8 cellular contexts compared by ENCODE assay signal in the genomic region with DNA sequence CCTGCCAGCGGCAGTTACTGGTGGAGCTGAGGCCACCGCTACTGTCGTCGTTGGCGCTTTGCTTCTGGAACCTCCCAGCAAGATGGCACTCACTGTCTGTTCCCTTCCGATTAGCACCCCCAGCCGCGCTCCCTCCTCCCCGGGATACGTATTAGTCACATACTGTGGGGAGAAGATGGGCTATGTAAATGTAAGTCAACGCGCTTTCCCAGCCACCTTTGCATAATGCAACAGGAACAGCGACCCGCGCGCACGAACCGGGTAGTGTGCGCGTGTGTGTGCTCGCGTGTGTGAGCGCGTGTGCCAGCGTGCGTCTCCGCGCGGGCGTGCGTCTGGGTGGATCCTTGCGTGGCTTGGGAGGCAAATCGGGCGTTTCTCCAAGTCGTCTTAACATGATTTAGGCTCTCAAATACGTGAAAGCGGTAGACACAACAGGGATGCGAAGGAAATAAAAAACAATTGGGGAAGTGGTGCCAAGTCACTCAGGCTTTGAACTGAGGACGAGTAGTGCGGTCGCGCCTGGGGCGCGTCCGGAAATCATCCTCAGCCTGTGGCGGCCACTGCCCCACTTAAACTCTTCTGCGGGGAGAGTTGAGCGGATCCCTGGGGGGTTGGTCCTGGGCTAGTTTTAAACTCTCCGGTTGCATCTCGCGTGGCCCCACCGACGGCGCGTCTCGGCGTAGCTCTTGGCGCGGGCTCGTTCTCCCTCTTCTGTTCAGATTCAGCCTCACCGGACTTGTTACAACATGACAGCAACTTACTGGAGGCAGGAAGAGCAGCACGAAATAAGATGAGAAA. TPM values are rescaled to one million over a fixed set of nuclear protein-coding genes. Genes with fewer than 3 reads are reported as not detected.
A peak's percentile ranks its signal among the peaks of the same experiment; 100 is the strongest.
DNase-seq lines count a peak whose midpoint lies in the region; ATAC-seq and TF ChIP-seq lines count a peak whose summit lies in the region.

No MANE protein-coding gene starts in this region.

- peak; percentile 40 to 54 for TF ChIP-seq RAD21 in liver (IDR thresholded peaks at IDR 0.05)

- TF ChIP-seq EP300 in suprapubic skin (IDR thresholded peaks at IDR 0.05), result no peak

- no peak for TF ChIP-seq POLR2A in suprapubic skin (IDR thresholded peaks at IDR 0.05)

- H3K27me3 ChIP-seq in ectodermal cell (ENCODE audit: control insufficient read depth, insufficient read depth, low read length, poor library complexity, severe bottlenecking) (peaks cover 75% of the 10 kb centered on the region), liver (ENCODE audit: control insufficient read depth in 4 of 4, insufficient read depth in 4 of 4, low read length in 3 of 4) (peaks cover 2 to 22% (median 9%) of the 10 kb centered on the region in 4 donors), suprapubic skin (no peaks in the 10 kb centered on the region)
- H3K27me3 ChIP-seq in effector memory CD4-positive, alpha-beta T cell (replicated peaks; ENCODE audit: control insufficient read depth, insufficient read depth, low read length, poor library complexity, severe bottlenecking), result peaks cover 6% of the 10 kb centered on the region

- DNase-seq in ELF-1 (ENCODE audit: low read depth, low spot score) (peak; percentile 75), NCI-H526 (lab: John Stamatoyannopoulos, UW) (peak; percentile 23 to 77), suprapubic skin (ENCODE audit: low spot score in 2 of 2) (peak; percentile 83 to 84)
- no peak for DNase-seq in effector memory CD4-positive, alpha-beta T cell

- no peaks in the 10 kb centered on the region for H3K36me3 ChIP-seq in ectodermal cell (ENCODE audit: control insufficient read depth, insufficient read depth, low read length)
- H3K36me3 ChIP-seq in liver (ENCODE audit: control insufficient read depth in 4 of 4, insufficient read depth in 3 of 4, low read depth in 1 of 4, low read length in 3 of 4), result no peaks in the 10 kb centered on the region
- H3K36me3 ChIP-seq in suprapubic skin, result no peaks in the 10 kb centered on the region
- no peaks in the 10 kb centered on the region for H3K36me3 ChIP-seq in effector memory CD4-positive, alpha-beta T cell (ENCODE audit: control insufficient read depth, insufficient read depth, low read length)

- H3K9ac ChIP-seq in liver (ENCODE audit: low read depth in 1 of 2, low read length in 2 of 2), result no peak overlapping the region

- ATAC-seq in GM18909 (IDR thresholded peaks at IDR 0.05; ENCODE audit: poor library complexity, unreplicated experiment) (no peak), HG03457 (IDR thresholded peaks at IDR 0.05; ENCODE audit: unreplicated experiment) (no peak)

- H3K4me1 ChIP-seq in ectodermal cell (ENCODE audit: control insufficient read depth, insufficient read depth, low read length), result peaks cover 30% of the 10 kb centered on the region
- peaks cover 12 to 50% (median 37%) of the 10 kb centered on the region in 4 donors for H3K4me1 ChIP-seq in liver (ENCODE audit: control insufficient read depth in 4 of 4, insufficient read depth in 4 of 4, low read length in 3 of 4)
- peaks cover 68% of the 10 kb centered on the region for H3K4me1 ChIP-seq in suprapubic skin
- H3K4me1 ChIP-seq in effector memory CD4-positive, alpha-beta T cell (ENCODE audit: control insufficient read depth, insufficient read depth, low read length, poor library complexity, severe bottlenecking), result no peaks in the 10 kb centered on the region

- 1% methylated on average over 62 of the region's 62 CpGs for WGBS in ectodermal cell, 2 experiments
- 4% methylated on average over 62 of the region's 62 CpGs for WGBS in liver
- WGBS in suprapubic skin, result under 1% methylated on average over 57 of the region's 62 CpGs

- TF ChIP-seq CTCF in liver (IDR thresholded peaks at IDR 0.05; ENCODE audit: low read depth, low read length, missing input control) (no peak), suprapubic skin (IDR thresholded peaks at IDR 0.05) (peak in 1 of 2 donors; percentile 22)

- no peaks in the 10 kb centered on the region for H3K9me3 ChIP-seq in ectodermal cell (ENCODE audit: control insufficient read depth, low read length)
- no peaks in the 10 kb centered on the region for H3K9me3 ChIP-seq in liver (ENCODE audit: control insufficient read depth in 4 of 4, low read length in 3 of 4)
- H3K9me3 ChIP-seq in suprapubic skin, result no peaks in the 10 kb centered on the region
- H3K9me3 ChIP-seq in effector memory CD4-positive, alpha-beta T cell (ENCODE audit: control insufficient read depth, low read length), result no peaks in the 10 kb centered on the region

- no peak overlapping the region for H3K27ac ChIP-seq in ectodermal cell (ENCODE audit: insufficient read depth, low read depth, low read length, poor library complexity, severe bottlenecking)
- H3K27ac ChIP-seq in liver (ENCODE audit: low read depth in 1 of 2, low read length in 2 of 2), result peak overlapping the region; percentile 4 to 48
- peak overlapping the region; percentile 86 for H3K27ac ChIP-seq in suprapubic skin
- no peak overlapping the region for H3K27ac ChIP-seq in effector memory CD4-positive, alpha-beta T cell (ENCODE audit: insufficient read depth, low read length, poor library complexity, severe bottlenecking)

- H3K4me3 ChIP-seq in ectodermal cell (ENCODE audit: insufficient read depth, low read depth, low read length) (peak overlapping the region; percentile 56), liver (ENCODE audit: low read depth in 1 of 3, low read length in 3 of 3) (peak overlapping the region in 2 of 3 donors; percentile 26 to 30), suprapubic skin (peak overlapping the region; percentile 78)
- no peak overlapping the region for H3K4me3 ChIP-seq in effector memory CD4-positive, alpha-beta T cell (ENCODE audit: insufficient read depth, low read depth, low read length, poor library complexity, severe bottlenecking)

TF ChIP-seq in liver, 16 proteins besides CTCF, POLR2A, EP300 and RAD21:
- TF ChIP-seq SP1 (IDR thresholded peaks at IDR 0.05), result no peak

RNA-seq across cellular contexts. Expression of gene FLRT2, which starts 1.8 kb away (rescaled TPM):
- polyA plus RNA-seq in ectodermal cell (2013, experiment 1 of 4), result 7.5 TPM
- polyA plus RNA-seq in ectodermal cell (2013, experiment 2 of 4), result 10.2 TPM
- 6.5 TPM for polyA plus RNA-seq in ectodermal cell (2013, experiment 3 of 4)
- 9.0 TPM for polyA plus RNA-seq in ectodermal cell (2013, experiment 4 of 4)
- total RNA-seq in liver, result 1 to 10 TPM; 2.4 to 8.2 TPM
- polyA plus RNA-seq in liver, result 1 to 10 TPM in 1 of 2 donors, under 1 TPM in 1; 0.90 to 1.3 TPM
- total RNA-seq in suprapubic skin, result 10 to 100 TPM; 21.5 to 41.4 (median 28.0) TPM

Comparison
In these comparisons a context has a peak if more than half of its experiments do, and no peak if none do; other contexts are left out.
1. DNase-seq: peak in ELF-1 (single experiment), NCI-H526 (2 of 2) and suprapubic skin (2 of 2); none in effector memory CD4-positive, alpha-beta T cell (0 of 3).
2. H3K27ac ChIP-seq: peak in liver (2 of 2) and suprapubic skin (single experiment); none in ectodermal cell (single experiment) and effector memory CD4-positive, alpha-beta T cell (single experiment).